ENCODE assay signal across 24 cellular contexts in genomic region chr5:95938766-95939165, GRCh38.
"Had no signal": no experiment of that assay in that cellular context is flagged by ENCODE, and none has a peak within 500 bp of the region (broad histone marks: within the 10 kb centered on the region; RNA-seq: fewer than 3 reads in every experiment).

No MANE protein-coding gene starts in this region.

- H3K9me3 ChIP-seq: neutrophil, right lobe of liver, upper lobe of left lung had no signal

- DNase-seq: activated CD4-positive, alpha-beta T cell treated with anti-CD3 and anti-CD28 coated beads for 4 hours; activated CD4-positive, alpha-beta T cell treated with anti-CD3 and anti-CD28 coated beads, Interleukin-2, amount 50 U/mL, for 4 hours; activated CD8-positive, alpha-beta memory T cell treated with anti-CD3 and anti-CD28 coated beads for 24 hours; activated gamma-delta T cell; activated naive CD4-positive, alpha-beta T cell treated with anti-CD3 and anti-CD28 coated beads, Interleukin-2, amount 10 ng/mL, durations not matched to agents 7 days and 5 days; activated naive CD8-positive, alpha-beta T cell treated with anti-CD3 and anti-CD28 coated beads, Interleukin-2, amount 10 ng/mL, durations not matched to agents 7 days and 5 days; amniotic stem cell; central memory CD4-positive, alpha-beta T cell; effector CD8-positive, alpha-beta T cell; head of caudate nucleus; hippocampal formation; left colon; mammary epithelial cell; naive B cell; nephron progenitor cell; right lobe of liver; stimulated activated CD4-positive, alpha-beta T cell treated with anti-CD3 and anti-CD28 coated beads, Interleukin-2, amount 100 ng/mL, for 48 hours; stimulated activated naive CD4-positive, alpha-beta T cell treated with Interleukin-2 at 50 U/mL for 16 hours; T-helper 9 cell; upper lobe of left lung had no signal

- H3K27ac ChIP-seq: neutrophil, right lobe of liver, upper lobe of left lung, VCaP had no signal

- H3K27me3 ChIP-seq: neutrophil, right lobe of liver, upper lobe of left lung had no signal

- H3K4me3 ChIP-seq: right lobe of liver, upper lobe of left lung had no signal

- FAIRE-seq: keratinocyte, TTC549 had no signal

- ATAC-seq: left colon had no signal

- H3K36me3 ChIP-seq: neutrophil, upper lobe of left lung had no signal
